Comparison of ENCODE assay signal across 8 cellular contexts in the genomic region with DNA sequence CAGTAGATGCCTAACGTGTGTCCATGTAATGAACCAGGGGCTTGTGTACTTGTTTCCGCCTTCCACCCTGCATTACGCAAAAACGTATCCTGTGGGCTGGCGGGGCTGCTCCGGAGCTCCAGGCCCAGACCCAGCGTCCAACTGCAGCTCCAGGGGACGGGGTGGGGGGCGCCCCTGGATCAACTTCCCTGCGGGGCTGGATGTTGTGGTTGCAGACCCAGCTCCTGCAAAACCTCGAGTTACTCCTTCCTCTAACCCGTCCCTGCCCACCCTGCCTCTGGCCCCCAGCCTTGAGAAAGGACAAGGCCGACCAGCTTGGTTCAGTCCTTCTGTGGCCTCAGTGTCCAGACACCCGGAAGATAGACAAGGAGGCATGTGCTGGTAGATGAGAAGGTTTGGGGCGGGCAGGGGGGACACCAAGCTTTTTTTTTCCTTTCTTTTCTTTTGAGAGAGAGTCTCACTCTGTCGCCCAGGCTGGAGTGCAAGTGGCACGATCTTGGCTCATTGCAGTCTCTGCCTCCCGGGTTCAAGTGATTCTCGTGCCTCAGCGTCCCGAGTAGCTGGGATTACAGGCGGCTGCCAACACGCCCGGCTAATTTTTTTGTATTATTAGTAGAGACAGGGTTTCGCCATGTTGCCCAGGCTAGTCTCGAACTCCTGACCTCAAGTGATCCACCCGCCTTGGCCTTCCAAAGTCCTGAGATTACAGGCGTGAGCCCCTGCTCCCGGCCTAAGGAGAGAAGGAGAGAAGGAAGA. TPM values are rescaled to one million over a fixed set of nuclear protein-coding genes. Genes with fewer than 3 reads are reported as not detected.
DNase-seq lines count a peak whose midpoint lies in the region; ATAC-seq and TF ChIP-seq lines count a peak whose summit lies in the region.

No MANE protein-coding gene starts in this region.

- peak overlapping the region; percentile 79 for H3K27ac ChIP-seq in RWPE1
- H3K27ac ChIP-seq in esophagus muscularis mucosa (replicated peaks in 1 of 4) = peak overlapping the region; percentile 79 to 85 (median 81)

- H3K36me3 Mint-ChIP-seq in progenitor cell of endocrine pancreas (ENCODE audit: insufficient read depth) = peaks cover 11% of the 10 kb centered on the region

- peaks cover 12% of the 10 kb centered on the region for H3K4me1 ChIP-seq in ES-I3 (ENCODE audit: insufficient read depth, low read length)
- peaks cover 18 to 31% (median 24%) of the 10 kb centered on the region in 4 donors for H3K4me1 ChIP-seq in esophagus muscularis mucosa

- H3K9me3 ChIP-seq in ES-I3 (ENCODE audit: control insufficient read depth, insufficient read depth, low read length) (no peaks in the 10 kb centered on the region), esophagus muscularis mucosa (no peaks in the 10 kb centered on the region)

- no peak for ATAC-seq in GM21515 (IDR thresholded peaks at IDR 0.05; ENCODE audit: unreplicated experiment)

- intact Hi-C loops in esophagus muscularis mucosa (cut with DNase I) = no loop called here

- H3K4me3 ChIP-seq in esophagus muscularis mucosa = peak overlapping the region; percentile 67 to 90 (median 82)

- TF ChIP-seq CTCF in RWPE1 (conservative IDR thresholded peaks at IDR 0.05; ENCODE audit: low read depth) = no peak
- TF ChIP-seq CTCF in esophagus muscularis mucosa (IDR thresholded peaks at IDR 0.05) = no peak
- TF ChIP-seq CTCF in progenitor cell of endocrine pancreas (IDR thresholded peaks at IDR 0.05; ENCODE audit: unreplicated experiment) = no peak

- TF ChIP-seq EP300 in esophagus muscularis mucosa (IDR thresholded peaks at IDR 0.05) = no peak

- no peaks in the 10 kb centered on the region for H3K27me3 ChIP-seq in esophagus muscularis mucosa

- TF ChIP-seq POLR2A in esophagus muscularis mucosa (IDR thresholded peaks at IDR 0.05; ENCODE audit: low read depth) = no peak

- POLR2A ChIA-PET in RWPE1 (lab: Yijun Ruan, JAX; ENCODE audit: low non-redundant PET) = no interaction called here

- H3K27me3 Mint-ChIP-seq in progenitor cell of endocrine pancreas = no peaks in the 10 kb centered on the region

- DNase-seq in RWPE1 (ENCODE audit: low spot score) (no peak), esophagus muscularis mucosa (ENCODE audit: extremely low spot score) (no peak), progenitor cell of endocrine pancreas (ENCODE audit: low spot score, unreplicated experiment) (no peak), NCI-H2171 (lab: John Stamatoyannopoulos, UW) (no peak), OCI-M1 (lab: John Stamatoyannopoulos, UW) (no peak), GDM1 (lab: John Stamatoyannopoulos, UW) (no peak)

- WGBS in esophagus muscularis mucosa = 85% methylated on average over 28 of the region's 29 CpGs

- H3K4me3 Mint-ChIP-seq in progenitor cell of endocrine pancreas (ENCODE audit: low read depth) = peak overlapping the region; percentile 97

- H3K36me3 ChIP-seq in ES-I3 (ENCODE audit: insufficient read depth, low read length) = peaks cover 14% of the 10 kb centered on the region
- peaks cover 14 to 30% (median 27%) of the 10 kb centered on the region in 4 donors for H3K36me3 ChIP-seq in esophagus muscularis mucosa

- peak overlapping the region; percentile 76 for H3K9ac ChIP-seq in ES-I3 (ENCODE audit: low read depth, low read length)

- no peaks in the 10 kb centered on the region for H3K9me3 Mint-ChIP-seq in progenitor cell of endocrine pancreas (ENCODE audit: low read depth)

- CTCF ChIA-PET in RWPE1 (lab: Yijun Ruan, JAX) = interaction anchor here (1.0 to 1.6 kb wide), 2 partner anchors 17 to 175 kb away, joined by 4 to 5 read pairs; no protein-coding TSS in a partner anchor

- H3K27ac Mint-ChIP-seq in progenitor cell of endocrine pancreas = peak overlapping the region; percentile 96

- H3K4me1 Mint-ChIP-seq in progenitor cell of endocrine pancreas (ENCODE audit: low read depth) = peaks cover 23% of the 10 kb centered on the region

RNA-seq across cellular contexts. Expression of a gene that starts 0.7 kb away (rescaled TPM):
- 10 to 100 TPM; 65.2 to 94.4 (median 77.1) TPM for total RNA-seq in esophagus muscularis mucosa
- 354 and 364 TPM in 2 replicates for total RNA-seq in progenitor cell of endocrine pancreas

RNA-seq across cellular contexts. Expression of a gene that starts 25.3 kb away (rescaled TPM):
- total RNA-seq in esophagus muscularis mucosa (under 1 TPM in 1 of 4 donors, not detected in 3; 0.13 TPM), progenitor cell of endocrine pancreas (0.36 and 0.96 TPM in 2 replicates)

RNA-seq across cellular contexts. Expression of a gene that starts 29.7 kb away (rescaled TPM):
- total RNA-seq in esophagus muscularis mucosa (under 1 TPM in 1 of 4 donors, not detected in 3; 0.50 TPM), progenitor cell of endocrine pancreas (1.0 and 1.1 TPM in 2 replicates)

RNA-seq across cellular contexts. Expression of a gene that starts 32.0 kb away (rescaled TPM):
- total RNA-seq in esophagus muscularis mucosa = 10 to 100 TPM; 41.9 to 56.9 (median 50.0) TPM
- total RNA-seq in progenitor cell of endocrine pancreas = 74.9 and 79.4 TPM in 2 replicates

RNA-seq across cellular contexts. Expression of a gene that starts 36.7 kb away (rescaled TPM):
- total RNA-seq in esophagus muscularis mucosa (under 1 TPM in 1 of 4 donors, not detected in 3; 0.32 TPM), progenitor cell of endocrine pancreas (18.6 and 19.0 TPM in 2 replicates)
